Comparison of ENCODE assay signal across 26 cellular contexts in genomic region chr6:114939630-114940029, GRCh38.
"Had no signal": no experiment of that assay in that cellular context is flagged by ENCODE, and none has a peak within 500 bp of the region (broad histone marks: within the 10 kb centered on the region; RNA-seq: fewer than 3 reads in every experiment).

No MANE protein-coding gene starts in this region.

- DNase-seq: colonic mucosa; cortex of kidney; effector CD8-positive, alpha-beta T cell; effector memory CD8-positive, alpha-beta T cell; endodermal cell; erythroblast; esophagus squamous epithelium; foreskin fibroblast; foreskin melanocyte; gastrocnemius medialis; glutamatergic neuron; head of caudate nucleus; heart right ventricle; hippocampal formation; left cardiac atrium; left lung; left ventricle myocardium superior; lower lobe of right lung; mesenchymal stem cell; midbrain; naive thymus-derived CD4-positive, alpha-beta T cell had no signal

- H3K4me3 ChIP-seq: colonic mucosa, esophagus squamous epithelium, gastrocnemius medialis, heart right ventricle, left lung, lower lobe of right lung had no signal

- H3K27ac ChIP-seq: colonic mucosa, epithelial cell of prostate, esophagus squamous epithelium, gastrocnemius medialis, heart right ventricle, left lung, lower lobe of right lung had no signal

- H3K36me3 ChIP-seq: colonic mucosa, esophagus squamous epithelium, gastrocnemius medialis, heart right ventricle, left lung, lower lobe of right lung had no signal

- ATAC-seq: effector memory CD8-positive, alpha-beta T cell; esophagus mucosa; gastrocnemius medialis; heart right ventricle; left cardiac atrium; left lung; left ventricle myocardium superior; lower lobe of right lung; naive thymus-derived CD4-positive, alpha-beta T cell had no signal

- H3K4me1 ChIP-seq: colonic mucosa, esophagus squamous epithelium, gastrocnemius medialis, heart right ventricle, left lung, lower lobe of right lung had no signal

- H3K27me3 ChIP-seq: colonic mucosa, esophagus squamous epithelium, gastrocnemius medialis, heart right ventricle, left lung had no signal

- FAIRE-seq: endometrium, islet of Langerhans, keratinocyte had no signal

- H3K9me3 ChIP-seq: colonic mucosa, esophagus squamous epithelium, gastrocnemius medialis, lower lobe of right lung had no signal
